ENCODE assay signal across 25 cellular contexts in genomic region chr19:7720351-7720750, GRCh38.
"Had no signal": no experiment of that assay in that cellular context is flagged by ENCODE, and none has a peak within 500 bp of the region (broad histone marks: within the 10 kb centered on the region; RNA-seq: fewer than 3 reads in every experiment).

No MANE protein-coding gene starts in this region.

- H3K27ac Mint-ChIP-seq: activated B cell treated with CpG ODN at 0.5 μM for 24 hours; activated CD4-positive, alpha-beta memory T cell treated with anti-CD3 and anti-CD28 coated beads for 36 hours; activated CD4-positive, alpha-beta T cell treated with anti-CD3 and anti-CD28 coated beads, Interleukin-2, amount 10 ng/mL, durations not matched to agents 7 days and 5 days; activated naive CD8-positive, alpha-beta T cell; brain; T-helper 2 cell treated with Interferon-gamma antibody and Interleukin-4, amounts not matched to agents 5 μg/mL and 100 μg/mL, for 36 hours had no signal

- H3K36me3 Mint-ChIP-seq: activated CD4-positive, alpha-beta memory T cell treated with anti-CD3 and anti-CD28 coated beads for 36 hours; activated naive CD8-positive, alpha-beta T cell; brain had no signal

- ATAC-seq: activated T-cell treated with anti-CD3 and anti-CD28 coated beads, Interleukin-2, amount 50 U/mL, for 4 hours; PC-3; SK-N-SH treated with all-trans-retinoic acid at 6 μM for 48 hours had no signal

- H3K4me1 ChIP-seq: SJSA1 had no signal

- H3K27ac ChIP-seq: SJSA1 had no signal

- H3K36me3 ChIP-seq: SJSA1 had no signal

- H3K27me3 Mint-ChIP-seq: activated B cell treated with CpG ODN at 0.5 μM for 24 hours; activated CD4-positive, alpha-beta T cell treated with anti-CD3 and anti-CD28 coated beads, Interleukin-2, amount 10 ng/mL, durations not matched to agents 7 days and 5 days; activated naive CD8-positive, alpha-beta T cell; central memory CD8-positive, alpha-beta T cell had no signal

- H3K9me3 ChIP-seq: SJSA1 had no signal

- H3K9me3 Mint-ChIP-seq: activated B cell treated with CpG ODN at 0.5 μM for 24 hours; central memory CD8-positive, alpha-beta T cell had no signal

- DNase-seq: activated B cell treated with CpG ODN at 0.5 μM for 24 hours; activated CD4-positive, alpha-beta memory T cell treated with anti-CD3 and anti-CD28 coated beads for 36 hours; activated CD4-positive, alpha-beta T cell treated with anti-CD3 and anti-CD28 coated beads, Interleukin-2, amount 10 ng/mL, durations not matched to agents 7 days and 5 days; activated CD8-positive, alpha-beta memory T cell treated with anti-CD3 and anti-CD28 coated beads for 24 hours; activated effector memory CD4-positive, alpha-beta T cell treated with anti-CD3 and anti-CD28 coated beads, Interleukin-2, amount 50 U/mL, for 16 hours; activated naive CD4-positive, alpha-beta T cell treated with Interleukin-2 at 50 U/mL for 16 hours; activated T-cell treated with anti-CD3 and anti-CD28 coated beads, Interleukin-2, amount 50 U/mL, for 4 hours; amygdala; Kasumi-1; KBM-7; NCI-H1048; NCI-H146; NCI-H187 treated with DMSO at 0.1 percent for 48 hours; NCI-H2081 treated with DMSO at 0.1 percent for 48 hours; NCI-H226; NCI-H526; PC-3; SHP77; SW 1271 had no signal

- H3K4me1 Mint-ChIP-seq: activated CD4-positive, alpha-beta T cell treated with anti-CD3 and anti-CD28 coated beads, Interleukin-2, amount 10 ng/mL, durations not matched to agents 7 days and 5 days; central memory CD8-positive, alpha-beta T cell had no signal

- H3K4me3 Mint-ChIP-seq: activated B cell treated with CpG ODN at 0.5 μM for 24 hours; activated CD4-positive, alpha-beta memory T cell treated with anti-CD3 and anti-CD28 coated beads for 36 hours; activated CD4-positive, alpha-beta T cell treated with anti-CD3 and anti-CD28 coated beads, Interleukin-2, amount 10 ng/mL, durations not matched to agents 7 days and 5 days; activated naive CD8-positive, alpha-beta T cell; activated T-cell treated with anti-CD3 and anti-CD28 coated beads, Interleukin-2, amount 50 U/mL, for 4 hours; brain; central memory CD8-positive, alpha-beta T cell; T-helper 2 cell treated with Interferon-gamma antibody and Interleukin-4, amounts not matched to agents 5 μg/mL and 100 μg/mL, for 36 hours had no signal

- H3K4me3 ChIP-seq: SJSA1 had no signal
